In the genomic region with DNA sequence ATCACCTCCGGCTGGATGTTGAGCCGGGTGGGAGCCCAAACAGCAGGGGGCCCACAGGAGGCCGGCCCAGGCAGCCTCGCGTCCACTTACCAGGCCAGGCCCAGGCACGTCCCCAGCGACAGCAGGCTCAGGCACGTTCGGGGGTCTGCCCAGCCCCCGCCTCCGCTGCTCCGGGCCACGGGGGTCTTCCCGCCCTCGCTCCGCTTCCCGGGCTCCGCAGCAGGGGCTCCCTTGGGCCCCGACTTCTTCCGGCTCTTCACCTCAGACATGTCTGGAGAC, we compare ENCODE assay signal across 7 cellular contexts. TPM values are rescaled to one million over a fixed set of nuclear protein-coding genes. Genes with fewer than 3 reads are reported as not detected.
DNase-seq lines count a peak whose midpoint lies in the region; ATAC-seq, FAIRE-seq and TF ChIP-seq lines count a peak whose summit lies in the region.

No MANE protein-coding gene starts in this region.

- DNase-seq in GM12891 (ENCODE audit: insufficient read length, low spot score): no peak
- peak; percentile 40 for DNase-seq in HuH-7 (ENCODE audit: low spot score)
- no peak for DNase-seq in astrocyte (ENCODE audit: low read depth)
- DNase-seq in suprapubic skin (ENCODE audit: low spot score in 2 of 2): no peak
- DNase-seq in NCI-H2107 (lab: John Stamatoyannopoulos, UW): no peak

- peak overlapping the region; percentile 70 for H2AFZ ChIP-seq in astrocyte (ENCODE audit: low read depth, low read length)

- peak overlapping the region; percentile 90 for H3K27ac Mint-ChIP-seq in astrocyte (ENCODE audit: unreplicated experiment)

- H3K27me3 ChIP-seq in astrocyte (ENCODE audit: insufficient read depth, low read length): no peaks in the 10 kb centered on the region
- H3K27me3 ChIP-seq in layer of hippocampus (ENCODE audit: control insufficient read depth, insufficient read depth, low read length): no peaks in the 10 kb centered on the region
- H3K27me3 ChIP-seq in suprapubic skin: no peaks in the 10 kb centered on the region

- peaks cover 38% of the 10 kb centered on the region for H4K20me1 ChIP-seq in astrocyte (ENCODE audit: insufficient read depth, low read length)

- peak overlapping the region; percentile 93 for H3K9ac ChIP-seq in astrocyte (ENCODE audit: low read length)

- 0% methylated on average over 9 of the region's 20 CpGs for WGBS in suprapubic skin

- H3K4me3 Mint-ChIP-seq in astrocyte (ENCODE audit: unreplicated experiment): peak overlapping the region; percentile 97

- peak; percentile 32 for ATAC-seq in GM21528 (IDR thresholded peaks at IDR 0.05; ENCODE audit: low FRiP score, unreplicated experiment)

- H3K36me3 ChIP-seq in astrocyte (ENCODE audit: insufficient read depth, low read length) (peaks cover 17% of the 10 kb centered on the region), suprapubic skin (peaks cover 10% of the 10 kb centered on the region)

- peak overlapping the region; percentile 94 for H3K4me3 ChIP-seq in astrocyte (ENCODE audit: insufficient read depth, low read depth, low read length)
- peak overlapping the region; percentile 67 for H3K4me3 ChIP-seq in suprapubic skin

- H3K4me1 ChIP-seq in astrocyte (ENCODE audit: insufficient read depth, low read length): no peaks in the 10 kb centered on the region
- peaks cover 27% of the 10 kb centered on the region for H3K4me1 ChIP-seq in suprapubic skin

- H3K9me3 Mint-ChIP-seq in astrocyte (ENCODE audit: unreplicated experiment): no peaks in the 10 kb centered on the region

- FAIRE-seq in GM12891 (lab: Jason Lieb, UNC) (no peak), astrocyte (lab: Jason Lieb, UNC) (no peak)

- H3K27me3 Mint-ChIP-seq in astrocyte (ENCODE audit: low read depth, unreplicated experiment): no peaks in the 10 kb centered on the region

- H3K27ac ChIP-seq in astrocyte (ENCODE audit: low read depth, low read length): peak overlapping the region; percentile 93
- H3K27ac ChIP-seq in layer of hippocampus (ENCODE audit: low read depth, low read length): peak overlapping the region; percentile 81
- peak overlapping the region; percentile 72 for H3K27ac ChIP-seq in suprapubic skin

- no peak for TF ChIP-seq CTCF in astrocyte (IDR thresholded peaks at IDR 0.05; ENCODE audit: insufficient read depth, low read depth, low read length)
- TF ChIP-seq CTCF in suprapubic skin (IDR thresholded peaks at IDR 0.05): no peak

- TF ChIP-seq EP300 in suprapubic skin (IDR thresholded peaks at IDR 0.05): no peak

- H3K4me2 ChIP-seq in astrocyte (ENCODE audit: low read length): peak overlapping the region; percentile 89

- H3K4me1 Mint-ChIP-seq in astrocyte (ENCODE audit: low read depth, unreplicated experiment): peaks cover 8% of the 10 kb centered on the region

- TF ChIP-seq POLR2A in GM12891 (IDR thresholded peaks at IDR 0.05; ENCODE audit: low read depth, low read length): 0 out of 2 replicates have a peak, but pooled peaks have one; percentile 13
- TF ChIP-seq POLR2A in suprapubic skin (IDR thresholded peaks at IDR 0.05): no peak

- H3K9me3 ChIP-seq in astrocyte (ENCODE audit: insufficient read depth, low read depth, low read length): no peaks in the 10 kb centered on the region
- H3K9me3 ChIP-seq in suprapubic skin: no peaks in the 10 kb centered on the region

- H3K36me3 Mint-ChIP-seq in astrocyte (ENCODE audit: low read depth, unreplicated experiment): peaks cover 4% of the 10 kb centered on the region

- H3K79me2 ChIP-seq in astrocyte (ENCODE audit: insufficient read depth, low read length): peaks cover 92% of the 10 kb centered on the region

TF ChIP-seq in GM12891, 5 proteins besides CTCF, POLR2A, EP300 and RAD21:
- TF ChIP-seq SPI1 (IDR thresholded peaks at IDR 0.05; ENCODE audit: low read depth, low read length): no peak
- TF ChIP-seq TAF1 (IDR thresholded peaks at IDR 0.05; ENCODE audit: low read depth, low read length): peak; percentile 19; the same call in 1 of the 2 replicates
- TF ChIP-seq PAX5 (IDR thresholded peaks at IDR 0.05; ENCODE audit: insufficient read depth, low read length, severe bottlenecking): no peak

RNA-seq across cellular contexts. Expression of gene IKBIP, which starts 0.2 kb away (rescaled TPM):
- polyA plus RNA-seq in GM12891 (2012; ENCODE audit: low read depth, missing spikeins): 15.1 TPM
- 126 and 130 TPM in 2 replicates for total RNA-seq in astrocyte
- 1 to 10 TPM; 2.5 to 4.0 (median 3.4) TPM for total RNA-seq in suprapubic skin

RNA-seq across cellular contexts. Expression of gene APAF1, which starts 0.7 kb away (rescaled TPM):
- 4.4 TPM for polyA plus RNA-seq in GM12891 (2012; ENCODE audit: low read depth, missing spikeins)
- total RNA-seq in astrocyte (38.3 and 49.2 TPM in 2 replicates), suprapubic skin (10 to 100 TPM in 3 of 4 donors, 1 to 10 TPM in 1; 6.2 to 19.7 (median 11.5) TPM)

RNA-seq across cellular contexts. Expression of gene SLC25A3, which starts 50.9 kb away (rescaled TPM):
- 590 TPM for polyA plus RNA-seq in GM12891 (2012; ENCODE audit: low read depth, missing spikeins)
- total RNA-seq in astrocyte (653 and 660 TPM in 2 replicates), suprapubic skin (100 to 1,000 TPM; 375 to 558 (median 498) TPM)

Comparison
In these comparisons a context has a peak if more than half of its experiments do, and no peak if none do; other contexts are left out.
1. RNA of gene IKBIP, which starts 0.2 kb away (total RNA-seq): 126 to 130 TPM in astrocyte; 2.5 to 4.0 TPM in suprapubic skin; every median in the first group is over 10 times any median in the second.
2. Peak in every context shown above with its lines, with median percentiles within 50 percentile points of each other: H3K27ac ChIP-seq.